Comparison of ENCODE assay signal across 11 cellular contexts in genomic region chr19:19010551-19010950, GRCh38. TPM values are rescaled to one million over a fixed set of nuclear protein-coding genes. Genes with fewer than 3 reads are reported as not detected.
DNase-seq lines count a peak whose midpoint lies in the region; ATAC-seq and TF ChIP-seq lines count a peak whose summit lies in the region.
"Had no signal": no experiment of that assay in that cellular context is flagged by ENCODE, and none has a peak within 500 bp of the region (broad histone marks: within the 10 kb centered on the region; RNA-seq: fewer than 3 reads in every experiment).

No MANE protein-coding gene starts in this region.

- H3K9me3 Mint-ChIP-seq in activated CD8-positive, alpha-beta T cell treated with anti-CD3 and anti-CD28 coated beads for 36 hours: no peaks in the 10 kb centered on the region
- no peaks in the 10 kb centered on the region for H3K9me3 Mint-ChIP-seq in activated CD8-positive, alpha-beta T cell treated with anti-CD3 and anti-CD28 coated beads, Interleukin-2, amount 10 ng/mL, durations not matched to agents 7 days and 5 days (ENCODE audit: insufficient read depth)
- H3K9me3 Mint-ChIP-seq in HFFc6: no peaks in the 10 kb centered on the region
- H3K9me3 Mint-ChIP-seq in effector memory CD8-positive, alpha-beta T cell: no peaks in the 10 kb centered on the region
- H3K9me3 Mint-ChIP-seq in natural killer cell treated with Interleukin-12 subunit alpha and Interleukin-12 subunit beta and Interleukin-15 and Interleukin-18, amount 100 ng/mL, for 72 hours: no peaks in the 10 kb centered on the region

- intact Hi-C loops in activated CD8-positive, alpha-beta T cell treated with anti-CD3 and anti-CD28 coated beads for 36 hours (cut with micrococcal nuclease): no loop called here

- CTCF ChIA-PET in activated CD8-positive, alpha-beta T cell treated with anti-CD3 and anti-CD28 coated beads for 36 hours (lab: Charles Lee): interaction anchor here (1.0 kb wide), 1 partner anchor 336 kb away, joined by 3 read pairs; no protein-coding TSS in a partner anchor
- CTCF ChIA-PET in activated CD8-positive, alpha-beta T cell treated with anti-CD3 and anti-CD28 coated beads, Interleukin-2, amount 10 ng/mL, durations not matched to agents 7 days and 5 days (lab: Charles Lee): no interaction called here

- peaks cover 39% of the 10 kb centered on the region for H3K36me3 Mint-ChIP-seq in activated CD8-positive, alpha-beta T cell treated with anti-CD3 and anti-CD28 coated beads for 36 hours (ENCODE audit: low read depth)
- H3K36me3 Mint-ChIP-seq in activated CD8-positive, alpha-beta T cell treated with anti-CD3 and anti-CD28 coated beads, Interleukin-2, amount 10 ng/mL, durations not matched to agents 7 days and 5 days (ENCODE audit: low read depth): peaks cover 48% of the 10 kb centered on the region
- peaks cover 37% of the 10 kb centered on the region for H3K36me3 Mint-ChIP-seq in HFFc6 (ENCODE audit: low read depth)
- peaks cover 56% of the 10 kb centered on the region for H3K36me3 Mint-ChIP-seq in effector memory CD8-positive, alpha-beta T cell (ENCODE audit: insufficient read depth)
- peaks cover 18% of the 10 kb centered on the region for H3K36me3 Mint-ChIP-seq in natural killer cell treated with Interleukin-12 subunit alpha and Interleukin-12 subunit beta and Interleukin-15 and Interleukin-18, amount 100 ng/mL, for 72 hours

- POLR2A ChIA-PET in activated CD8-positive, alpha-beta T cell treated with anti-CD3 and anti-CD28 coated beads for 36 hours (lab: Charles Lee): interaction anchor here (0.6 to 1.2 kb wide), 3 partner anchors 11 to 399 kb away, joined by 3 to 4 read pairs (median 3); no protein-coding TSS in a partner anchor
- POLR2A ChIA-PET in activated CD8-positive, alpha-beta T cell treated with anti-CD3 and anti-CD28 coated beads, Interleukin-2, amount 10 ng/mL, durations not matched to agents 7 days and 5 days (lab: Charles Lee): no interaction called here

- no peak for TF ChIP-seq CTCF in activated CD8-positive, alpha-beta T cell treated with anti-CD3 and anti-CD28 coated beads for 36 hours (IDR thresholded peaks at IDR 0.05)
- no peak for TF ChIP-seq CTCF in HFFc6 (IDR thresholded peaks at IDR 0.05)

- DNase-seq in activated CD8-positive, alpha-beta T cell treated with anti-CD3 and anti-CD28 coated beads for 36 hours: no peak
- no peak for DNase-seq in activated CD8-positive, alpha-beta T cell treated with anti-CD3 and anti-CD28 coated beads, Interleukin-2, amount 10 ng/mL, durations not matched to agents 7 days and 5 days
- DNase-seq in HFFc6: no peak
- DNase-seq in effector memory CD8-positive, alpha-beta T cell: peak in 2 of 3 experiments; percentile 12 to 22
- no peak for DNase-seq in natural killer cell treated with Interleukin-12 subunit alpha and Interleukin-12 subunit beta and Interleukin-15 and Interleukin-18, amount 100 ng/mL, for 72 hours (ENCODE audit: low spot score)
- DNase-seq in anterior cingulate cortex (lab: John Stamatoyannopoulos, UW): no peak
- DNase-seq in NCI-H345 treated with DMSO at 0.1 percent for 48 hours (lab: John Stamatoyannopoulos, UW; ENCODE audit: unreplicated experiment): no peak
- DNase-seq: Caco-2, IMR-90 had no signal

- peak overlapping the region; percentile 15 for H3K27ac Mint-ChIP-seq in activated CD8-positive, alpha-beta T cell treated with anti-CD3 and anti-CD28 coated beads for 36 hours
- no peak overlapping the region for H3K27ac Mint-ChIP-seq in activated CD8-positive, alpha-beta T cell treated with anti-CD3 and anti-CD28 coated beads, Interleukin-2, amount 10 ng/mL, durations not matched to agents 7 days and 5 days
- H3K27ac Mint-ChIP-seq in HFFc6: peak overlapping the region; percentile 8; the same call in 1 of the 2 replicates
- H3K27ac Mint-ChIP-seq in effector memory CD8-positive, alpha-beta T cell: peak overlapping the region; percentile 22 to 72
- H3K27ac Mint-ChIP-seq in natural killer cell treated with Interleukin-12 subunit alpha and Interleukin-12 subunit beta and Interleukin-15 and Interleukin-18, amount 100 ng/mL, for 72 hours: peak overlapping the region in 1 of 2 donors; percentile 56
- H3K27ac Mint-ChIP-seq: B cell had no signal

- no peaks in the 10 kb centered on the region for H3K27me3 Mint-ChIP-seq in activated CD8-positive, alpha-beta T cell treated with anti-CD3 and anti-CD28 coated beads for 36 hours
- H3K27me3 Mint-ChIP-seq in activated CD8-positive, alpha-beta T cell treated with anti-CD3 and anti-CD28 coated beads, Interleukin-2, amount 10 ng/mL, durations not matched to agents 7 days and 5 days (ENCODE audit: low read depth): no peaks in the 10 kb centered on the region
- H3K27me3 Mint-ChIP-seq in HFFc6 (ENCODE audit: insufficient read depth): peaks cover 2% of the 10 kb centered on the region
- H3K27me3 Mint-ChIP-seq in effector memory CD8-positive, alpha-beta T cell: no peaks in the 10 kb centered on the region
- no peaks in the 10 kb centered on the region for H3K27me3 Mint-ChIP-seq in natural killer cell treated with Interleukin-12 subunit alpha and Interleukin-12 subunit beta and Interleukin-15 and Interleukin-18, amount 100 ng/mL, for 72 hours
- H3K27me3 Mint-ChIP-seq: B cell had no signal

- ATAC-seq in activated CD8-positive, alpha-beta T cell treated with anti-CD3 and anti-CD28 coated beads for 36 hours: no peak
- ATAC-seq in activated CD8-positive, alpha-beta T cell treated with anti-CD3 and anti-CD28 coated beads, Interleukin-2, amount 10 ng/mL, durations not matched to agents 7 days and 5 days: no peak
- peak; percentile 95 for ATAC-seq in effector memory CD8-positive, alpha-beta T cell (replicated peaks)
- peak; percentile 77 to 79 for ATAC-seq in natural killer cell treated with Interleukin-12 subunit alpha and Interleukin-12 subunit beta and Interleukin-15 and Interleukin-18, amount 100 ng/mL, for 72 hours
- ATAC-seq in HG02623 (IDR thresholded peaks at IDR 0.05; ENCODE audit: unreplicated experiment): no peak

- no peaks in the 10 kb centered on the region for H3K4me1 Mint-ChIP-seq in activated CD8-positive, alpha-beta T cell treated with anti-CD3 and anti-CD28 coated beads for 36 hours (ENCODE audit: low read depth)
- no peaks in the 10 kb centered on the region for H3K4me1 Mint-ChIP-seq in activated CD8-positive, alpha-beta T cell treated with anti-CD3 and anti-CD28 coated beads, Interleukin-2, amount 10 ng/mL, durations not matched to agents 7 days and 5 days (ENCODE audit: low read depth)
- H3K4me1 Mint-ChIP-seq in HFFc6 (ENCODE audit: low read depth): no peaks in the 10 kb centered on the region
- H3K4me1 Mint-ChIP-seq in effector memory CD8-positive, alpha-beta T cell (ENCODE audit: low read depth in 2 of 2): peaks cover 9 to 15% of the 10 kb centered on the region in 2 donors
- peaks cover 18 to 20% of the 10 kb centered on the region in 2 donors for H3K4me1 Mint-ChIP-seq in natural killer cell treated with Interleukin-12 subunit alpha and Interleukin-12 subunit beta and Interleukin-15 and Interleukin-18, amount 100 ng/mL, for 72 hours (ENCODE audit: low read depth in 2 of 2)
- H3K4me1 Mint-ChIP-seq: B cell had no signal

- H3K4me3 Mint-ChIP-seq in activated CD8-positive, alpha-beta T cell treated with anti-CD3 and anti-CD28 coated beads for 36 hours: no peak overlapping the region
- no peak overlapping the region for H3K4me3 Mint-ChIP-seq in activated CD8-positive, alpha-beta T cell treated with anti-CD3 and anti-CD28 coated beads, Interleukin-2, amount 10 ng/mL, durations not matched to agents 7 days and 5 days
- no peak overlapping the region for H3K4me3 Mint-ChIP-seq in HFFc6
- peak overlapping the region in 1 of 2 donors; percentile 10 for H3K4me3 Mint-ChIP-seq in effector memory CD8-positive, alpha-beta T cell
- H3K4me3 Mint-ChIP-seq in natural killer cell treated with Interleukin-12 subunit alpha and Interleukin-12 subunit beta and Interleukin-15 and Interleukin-18, amount 100 ng/mL, for 72 hours: no peak overlapping the region
- H3K4me3 Mint-ChIP-seq: B cell had no signal

RNA-seq across cellular contexts. Expression of gene SUGP2, which starts 22.8 kb away (rescaled TPM):
- total RNA-seq in activated CD8-positive, alpha-beta T cell treated with anti-CD3 and anti-CD28 coated beads for 36 hours: 100 to 1,000 TPM; 104 to 112 TPM
- 100 to 1,000 TPM; 123 to 124 TPM for total RNA-seq in activated CD8-positive, alpha-beta T cell treated with anti-CD3 and anti-CD28 coated beads, Interleukin-2, amount 10 ng/mL, durations not matched to agents 7 days and 5 days
- 10 to 100 TPM; 57.6 to 71.5 (median 61.8) TPM for total RNA-seq in HFFc6 (2021; fragmentation: NEBNext Ultra II Directional; extraction: Animal tissue kit (Norgen Biotek cat#: 25700))
- 100 to 1,000 TPM; 102 to 196 TPM for total RNA-seq in natural killer cell treated with Interleukin-12 subunit alpha and Interleukin-12 subunit beta and Interleukin-15 and Interleukin-18, amount 100 ng/mL, for 72 hours

RNA-seq across cellular contexts. Expression of gene ARMC6, which starts 22.9 kb away (rescaled TPM):
- total RNA-seq in activated CD8-positive, alpha-beta T cell treated with anti-CD3 and anti-CD28 coated beads for 36 hours: 10 to 100 TPM; 34.2 to 42.8 TPM
- 10 to 100 TPM; 33.4 to 35.4 TPM for total RNA-seq in activated CD8-positive, alpha-beta T cell treated with anti-CD3 and anti-CD28 coated beads, Interleukin-2, amount 10 ng/mL, durations not matched to agents 7 days and 5 days
- 10 to 100 TPM; 30.2 to 41.7 (median 32.5) TPM for total RNA-seq in HFFc6 (2021; fragmentation: NEBNext Ultra II Directional; extraction: Animal tissue kit (Norgen Biotek cat#: 25700))
- 10 to 100 TPM; 22.3 to 43.9 TPM for total RNA-seq in natural killer cell treated with Interleukin-12 subunit alpha and Interleukin-12 subunit beta and Interleukin-15 and Interleukin-18, amount 100 ng/mL, for 72 hours

RNA-seq across cellular contexts. Expression of gene SLC25A42, which starts 53.2 kb away (rescaled TPM):
- total RNA-seq in activated CD8-positive, alpha-beta T cell treated with anti-CD3 and anti-CD28 coated beads for 36 hours: 10 to 100 TPM; 10.9 to 11.1 TPM
- 10 to 100 TPM; 20.1 to 20.2 TPM for total RNA-seq in activated CD8-positive, alpha-beta T cell treated with anti-CD3 and anti-CD28 coated beads, Interleukin-2, amount 10 ng/mL, durations not matched to agents 7 days and 5 days
- 10 to 100 TPM in 3 of 6 experiments, 1 to 10 TPM in 3; 8.7 to 11.7 (median 9.9) TPM for total RNA-seq in HFFc6 (2021; fragmentation: NEBNext Ultra II Directional; extraction: Animal tissue kit (Norgen Biotek cat#: 25700))
- 10 to 100 TPM; 18.3 to 22.8 TPM for total RNA-seq in natural killer cell treated with Interleukin-12 subunit alpha and Interleukin-12 subunit beta and Interleukin-15 and Interleukin-18, amount 100 ng/mL, for 72 hours

Comparison
In these comparisons a context has a peak if more than half of its experiments do, and no peak if none do; other contexts are left out.
1. ATAC-seq: peak in effector memory CD8-positive, alpha-beta T cell (single experiment) and natural killer cell treated with Interleukin-12 subunit alpha and Interleukin-12 subunit beta and Interleukin-15 and Interleukin-18, amount 100 ng/mL, for 72 hours (2 of 2); none in activated CD8-positive, alpha-beta T cell treated with anti-CD3 and anti-CD28 coated beads for 36 hours (single experiment), activated CD8-positive, alpha-beta T cell treated with anti-CD3 and anti-CD28 coated beads, Interleukin-2, amount 10 ng/mL, durations not matched to agents 7 days and 5 days (single experiment) and HG02623 (single experiment).
2. DNase-seq: peak in effector memory CD8-positive, alpha-beta T cell (2 of 3); none in activated CD8-positive, alpha-beta T cell treated with anti-CD3 and anti-CD28 coated beads for 36 hours (single experiment), activated CD8-positive, alpha-beta T cell treated with anti-CD3 and anti-CD28 coated beads, Interleukin-2, amount 10 ng/mL, durations not matched to agents 7 days and 5 days (single experiment), HFFc6 (single experiment), natural killer cell treated with Interleukin-12 subunit alpha and Interleukin-12 subunit beta and Interleukin-15 and Interleukin-18, amount 100 ng/mL, for 72 hours (single experiment), anterior cingulate cortex (0 of 58) and NCI-H345 treated with DMSO at 0.1 percent for 48 hours (single experiment).